ENCODE assay signal across 1 cellular context in the genomic region with DNA sequence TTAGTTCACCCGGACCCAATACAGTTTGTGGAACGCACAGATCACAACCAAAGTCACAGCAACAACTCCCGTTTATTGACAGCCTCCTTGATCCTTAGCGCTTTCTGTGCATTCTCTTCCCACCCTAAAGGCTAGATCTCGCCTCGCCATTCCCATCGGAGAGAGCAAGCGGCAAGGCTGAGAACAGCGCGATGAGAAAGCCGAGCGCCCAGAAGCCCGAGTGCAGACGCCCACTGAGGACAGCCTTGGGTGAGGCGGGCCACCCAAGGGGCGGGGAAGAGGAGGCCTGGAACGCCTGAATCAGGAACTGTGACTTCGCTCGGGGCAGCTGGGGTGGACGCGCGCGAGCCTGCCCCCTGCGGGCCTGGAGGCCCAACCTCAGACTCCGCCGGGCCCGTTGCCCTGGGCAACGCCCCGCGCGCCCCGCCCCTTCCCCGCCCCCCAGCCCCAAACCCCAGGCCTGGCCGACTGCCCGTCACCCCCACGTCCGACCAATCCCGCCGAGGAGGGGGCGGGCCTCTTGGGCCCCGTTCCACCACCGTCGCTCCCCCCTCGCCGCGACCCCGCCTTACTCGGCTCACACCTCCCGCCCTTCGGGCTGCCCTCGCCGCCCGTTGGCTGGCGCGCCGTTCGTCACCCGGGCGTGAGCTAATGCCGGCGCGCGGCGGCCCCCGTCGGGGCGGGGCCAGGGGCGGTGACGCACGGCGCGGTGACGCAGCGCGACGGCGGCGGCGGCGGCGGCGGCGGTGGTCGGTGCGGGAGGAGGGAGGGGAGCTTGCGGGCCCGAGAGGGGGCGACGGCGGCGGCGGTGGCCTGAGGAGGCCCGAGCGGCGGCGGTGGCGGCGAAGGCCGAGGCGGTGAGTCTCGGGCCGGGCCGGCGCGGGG.
TF ChIP-seq lines count a peak whose summit lies in the region.

A gene with protein sequence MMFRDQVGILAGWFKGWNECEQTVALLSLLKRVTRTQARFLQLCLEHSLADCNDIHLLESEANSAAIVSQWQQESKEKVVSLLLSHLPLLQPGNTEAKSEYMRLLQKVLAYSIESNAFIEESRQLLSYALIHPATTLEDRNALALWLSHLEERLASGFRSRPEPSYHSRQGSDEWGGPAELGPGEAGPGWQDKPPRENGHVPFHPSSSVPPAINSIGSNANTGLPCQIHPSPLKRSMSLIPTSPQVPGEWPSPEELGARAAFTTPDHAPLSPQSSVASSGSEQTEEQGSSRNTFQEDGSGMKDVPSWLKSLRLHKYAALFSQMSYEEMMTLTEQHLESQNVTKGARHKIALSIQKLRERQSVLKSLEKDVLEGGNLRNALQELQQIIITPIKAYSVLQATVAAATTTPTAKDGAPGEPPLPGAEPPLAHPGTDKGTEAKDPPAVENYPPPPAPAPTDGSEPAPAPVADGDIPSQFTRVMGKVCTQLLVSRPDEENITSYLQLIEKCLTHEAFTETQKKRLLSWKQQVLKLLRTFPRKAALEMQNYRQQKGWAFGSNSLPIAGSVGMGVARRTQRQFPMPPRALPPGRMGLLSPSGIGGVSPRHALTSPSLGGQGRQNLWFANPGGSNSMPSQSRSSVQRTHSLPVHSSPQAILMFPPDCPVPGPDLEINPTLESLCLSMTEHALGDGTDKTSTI (plus strand): TSS at position 702 of the 885 bp plus-strand sequence. CDS start 14,473 bp downstream, outside the sequence.

TF ChIP-seq in HepG2, 621 proteins besides CTCF, POLR2A, EP300 and RAD21 (continued from another document and continues in another):
- TF ChIP-seq, protein P1, sequence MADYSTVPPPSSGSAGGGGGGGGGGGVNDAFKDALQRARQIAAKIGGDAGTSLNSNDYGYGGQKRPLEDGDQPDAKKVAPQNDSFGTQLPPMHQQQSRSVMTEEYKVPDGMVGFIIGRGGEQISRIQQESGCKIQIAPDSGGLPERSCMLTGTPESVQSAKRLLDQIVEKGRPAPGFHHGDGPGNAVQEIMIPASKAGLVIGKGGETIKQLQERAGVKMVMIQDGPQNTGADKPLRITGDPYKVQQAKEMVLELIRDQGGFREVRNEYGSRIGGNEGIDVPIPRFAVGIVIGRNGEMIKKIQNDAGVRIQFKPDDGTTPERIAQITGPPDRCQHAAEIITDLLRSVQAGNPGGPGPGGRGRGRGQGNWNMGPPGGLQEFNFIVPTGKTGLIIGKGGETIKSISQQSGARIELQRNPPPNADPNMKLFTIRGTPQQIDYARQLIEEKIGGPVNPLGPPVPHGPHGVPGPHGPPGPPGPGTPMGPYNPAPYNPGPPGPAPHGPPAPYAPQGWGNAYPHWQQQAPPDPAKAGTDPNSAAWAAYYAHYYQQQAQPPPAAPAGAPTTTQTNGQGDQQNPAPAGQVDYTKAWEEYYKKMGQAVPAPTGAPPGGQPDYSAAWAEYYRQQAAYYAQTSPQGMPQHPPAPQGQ (CRISPR knock-in tag; IDR thresholded peaks at IDR 0.05; ENCODE audit: borderline replicate concordance), result no peak
- TF ChIP-seq KLF9 (CRISPR knock-in tag; IDR thresholded peaks at IDR 0.05; ENCODE audit: low read depth) (no peak), PLRG1 (conservative IDR thresholded peaks at IDR 0.05) (no peak), ZNF776 (CRISPR knock-in tag; IDR thresholded peaks at IDR 0.05) (no peak), RFX1 (IDR thresholded peaks at IDR 0.05) (peak; percentile 66), SAP130 (CRISPR knock-in tag; IDR thresholded peaks at IDR 0.05; ENCODE audit: low read depth) (peak; percentile 91), MED1 (CRISPR knock-in tag; IDR thresholded peaks at IDR 0.05) (peak; percentile 71), ZNF17 (CRISPR knock-in tag; IDR thresholded peaks at IDR 0.05) (no peak), ZNF33A (CRISPR knock-in tag; IDR thresholded peaks at IDR 0.05; ENCODE audit: borderline replicate concordance) (no peak), ZNF703 (CRISPR knock-in tag; IDR thresholded peaks at IDR 0.05; ENCODE audit: borderline replicate concordance) (no peak), RARA (CRISPR knock-in tag; IDR thresholded peaks at IDR 0.05) (peak; percentile 51; the same call in 1 of the 2 replicates), ZNF496 (CRISPR knock-in tag; IDR thresholded peaks at IDR 0.05; ENCODE audit: insufficient replicate concordance) (no peak), ESRRA (CRISPR knock-in tag; IDR thresholded peaks at IDR 0.05; ENCODE audit: low read depth) (no peak), TSC22D2 (CRISPR knock-in tag; IDR thresholded peaks at IDR 0.05; ENCODE audit: borderline replicate concordance) (peak; percentile 88), MYC (CRISPR knock-in tag; IDR thresholded peaks at IDR 0.05; ENCODE audit: borderline replicate concordance) (peak; percentile 66; the same call in 1 of the 2 replicates), SUZ12 (IDR thresholded peaks at IDR 0.05; ENCODE audit: low read depth, low read length) (no peak), ZNF674 (CRISPR knock-in tag; IDR thresholded peaks at IDR 0.05; ENCODE audit: low read depth) (no peak), DR1 (CRISPR knock-in tag; IDR thresholded peaks at IDR 0.05) (peak; percentile 76; the same call in 1 of the 2 replicates), RFXANK (CRISPR knock-in tag; IDR thresholded peaks at IDR 0.05) (no peak), ZNF260 (CRISPR knock-in tag; IDR thresholded peaks at IDR 0.05; ENCODE audit: borderline replicate concordance, low read depth) (no peak), AGO2 (optimal IDR thresholded peaks at IDR 0.05; ENCODE audit: low read depth, low read length) (no peak), MATR3 (CRISPR knock-in tag; IDR thresholded peaks at IDR 0.05) (no peak), ATF7-NPFF (CRISPR knock-in tag; IDR thresholded peaks at IDR 0.05; ENCODE audit: low read depth) (peak; percentile 37; the same call in 1 of the 2 replicates), AKAP8 (CRISPR knock-in tag; IDR thresholded peaks at IDR 0.05) (no peak), SIX4 (CRISPR knock-in tag; IDR thresholded peaks at IDR 0.05) (no peak), MED13 (CRISPR knock-in tag; IDR thresholded peaks at IDR 0.05) (no peak), NR2F2 (IDR thresholded peaks at IDR 0.05; ENCODE audit: borderline replicate concordance, low read depth) (no peak), ELF3 (CRISPR knock-in tag; IDR thresholded peaks at IDR 0.05) (peak; percentile 75), ZNF430 (CRISPR knock-in tag; IDR thresholded peaks at IDR 0.05) (no peak; the same call in 1 of the 2 replicates), NFKBIZ (CRISPR knock-in tag; IDR thresholded peaks at IDR 0.05) (peak; percentile 90), GATAD2A (CRISPR knock-in tag; IDR thresholded peaks at IDR 0.05) (peak; percentile 55), PHF21A (CRISPR knock-in tag; IDR thresholded peaks at IDR 0.05) (no peak), BCL6 (CRISPR knock-in tag; IDR thresholded peaks at IDR 0.05) (peak; percentile 49; the same call in 1 of the 2 replicates), POLR2G (IDR thresholded peaks at IDR 0.05; ENCODE audit: low read depth, low read length) (peak; percentile 96), ZNF772 (CRISPR knock-in tag; IDR thresholded peaks at IDR 0.05) (peak; percentile 77; the same call in 1 of the 2 replicates), ZFP1 (CRISPR knock-in tag; IDR thresholded peaks at IDR 0.05) (0 out of 2 replicates have a peak, but pooled peaks have one; percentile 80), HOXD1 (CRISPR knock-in tag; IDR thresholded peaks at IDR 0.05) (no peak), TMF1 (CRISPR knock-in tag; IDR thresholded peaks at IDR 0.05; ENCODE audit: low read depth) (no peak), SNRNP70 (IDR thresholded peaks at IDR 0.05; ENCODE audit: low read depth, low read length) (no peak), ZIK1 (CRISPR knock-in tag; IDR thresholded peaks at IDR 0.05; ENCODE audit: borderline replicate concordance, low read depth) (no peak; the same call in 1 of the 2 replicates), ZNF235 (CRISPR knock-in tag; IDR thresholded peaks at IDR 0.05; ENCODE audit: borderline replicate concordance) (peak; percentile 72; the same call in 1 of the 2 replicates), PAWR (CRISPR knock-in tag; IDR thresholded peaks at IDR 0.05; ENCODE audit: borderline replicate concordance) (no peak), U2AF2 (IDR thresholded peaks at IDR 0.05; ENCODE audit: low read depth, low read length) (no peak), ZNF543 (CRISPR knock-in tag; IDR thresholded peaks at IDR 0.05) (peak; percentile 73), ZNF547 (CRISPR knock-in tag; IDR thresholded peaks at IDR 0.05) (no peak), ZNF441 (CRISPR knock-in tag; IDR thresholded peaks at IDR 0.05; ENCODE audit: borderline replicate concordance) (peak; percentile 51; the same call in 1 of the 2 replicates), ZFYVE20 (CRISPR knock-in tag; IDR thresholded peaks at IDR 0.05; ENCODE audit: borderline replicate concordance, low read depth) (no peak)
- TF ChIP-seq, protein P2, sequence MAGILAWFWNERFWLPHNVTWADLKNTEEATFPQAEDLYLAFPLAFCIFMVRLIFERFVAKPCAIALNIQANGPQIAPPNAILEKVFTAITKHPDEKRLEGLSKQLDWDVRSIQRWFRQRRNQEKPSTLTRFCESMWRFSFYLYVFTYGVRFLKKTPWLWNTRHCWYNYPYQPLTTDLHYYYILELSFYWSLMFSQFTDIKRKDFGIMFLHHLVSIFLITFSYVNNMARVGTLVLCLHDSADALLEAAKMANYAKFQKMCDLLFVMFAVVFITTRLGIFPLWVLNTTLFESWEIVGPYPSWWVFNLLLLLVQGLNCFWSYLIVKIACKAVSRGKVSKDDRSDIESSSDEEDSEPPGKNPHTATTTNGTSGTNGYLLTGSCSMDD (CRISPR knock-in tag; IDR thresholded peaks at IDR 0.05), result no peak
- TF ChIP-seq, protein P3, sequence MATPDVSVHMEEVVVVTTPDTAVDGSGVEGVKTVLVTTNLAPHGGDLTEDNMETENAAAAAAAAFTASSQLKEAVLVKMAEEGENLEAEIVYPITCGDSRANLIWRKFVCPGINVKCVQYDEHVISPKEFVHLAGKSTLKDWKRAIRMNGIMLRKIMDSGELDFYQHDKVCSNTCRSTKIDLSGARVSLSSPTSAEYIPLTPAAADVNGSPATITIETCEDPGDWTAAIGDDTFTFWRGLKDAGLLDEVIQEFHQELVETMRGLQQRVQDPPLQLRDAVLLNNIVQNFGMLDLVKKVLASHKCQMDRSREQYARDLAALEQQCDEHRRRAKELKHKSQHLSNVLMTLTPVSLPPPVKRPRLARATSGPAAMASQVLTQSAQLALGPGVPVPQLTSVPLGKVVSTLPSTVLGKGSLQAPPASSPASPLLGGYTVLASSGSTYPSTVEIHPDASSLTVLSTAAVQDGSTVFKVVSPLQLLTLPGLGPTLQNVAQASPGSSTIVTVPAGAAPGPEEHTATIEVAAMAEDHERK (CRISPR knock-in tag; IDR thresholded peaks at IDR 0.05; ENCODE audit: low read depth), result peak; percentile 81
- TF ChIP-seq, protein P4, sequence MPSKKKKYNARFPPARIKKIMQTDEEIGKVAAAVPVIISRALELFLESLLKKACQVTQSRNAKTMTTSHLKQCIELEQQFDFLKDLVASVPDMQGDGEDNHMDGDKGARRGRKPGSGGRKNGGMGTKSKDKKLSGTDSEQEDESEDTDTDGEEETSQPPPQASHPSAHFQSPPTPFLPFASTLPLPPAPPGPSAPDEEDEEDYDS (CRISPR knock-in tag; IDR thresholded peaks at IDR 0.05), result peak; percentile 68
- TF ChIP-seq, protein P5, sequence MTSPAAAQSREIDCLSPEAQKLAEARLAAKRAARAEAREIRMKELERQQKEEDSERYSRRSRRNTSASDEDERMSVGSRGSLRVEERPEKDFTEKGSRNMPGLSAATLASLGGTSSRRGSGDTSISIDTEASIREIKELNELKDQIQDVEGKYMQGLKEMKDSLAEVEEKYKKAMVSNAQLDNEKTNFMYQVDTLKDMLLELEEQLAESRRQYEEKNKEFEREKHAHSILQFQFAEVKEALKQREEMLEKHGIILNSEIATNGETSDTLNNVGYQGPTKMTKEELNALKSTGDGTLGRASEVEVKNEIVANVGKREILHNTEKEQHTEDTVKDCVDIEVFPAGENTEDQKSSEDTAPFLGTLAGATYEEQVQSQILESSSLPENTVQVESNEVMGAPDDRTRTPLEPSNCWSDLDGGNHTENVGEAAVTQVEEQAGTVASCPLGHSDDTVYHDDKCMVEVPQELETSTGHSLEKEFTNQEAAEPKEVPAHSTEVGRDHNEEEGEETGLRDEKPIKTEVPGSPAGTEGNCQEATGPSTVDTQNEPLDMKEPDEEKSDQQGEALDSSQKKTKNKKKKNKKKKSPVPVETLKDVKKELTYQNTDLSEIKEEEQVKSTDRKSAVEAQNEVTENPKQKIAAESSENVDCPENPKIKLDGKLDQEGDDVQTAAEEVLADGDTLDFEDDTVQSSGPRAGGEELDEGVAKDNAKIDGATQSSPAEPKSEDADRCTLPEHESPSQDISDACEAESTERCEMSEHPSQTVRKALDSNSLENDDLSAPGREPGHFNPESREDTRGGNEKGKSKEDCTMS (CRISPR knock-in tag; conservative IDR thresholded peaks at IDR 0.05), result no peak
- TF ChIP-seq, protein P6, sequence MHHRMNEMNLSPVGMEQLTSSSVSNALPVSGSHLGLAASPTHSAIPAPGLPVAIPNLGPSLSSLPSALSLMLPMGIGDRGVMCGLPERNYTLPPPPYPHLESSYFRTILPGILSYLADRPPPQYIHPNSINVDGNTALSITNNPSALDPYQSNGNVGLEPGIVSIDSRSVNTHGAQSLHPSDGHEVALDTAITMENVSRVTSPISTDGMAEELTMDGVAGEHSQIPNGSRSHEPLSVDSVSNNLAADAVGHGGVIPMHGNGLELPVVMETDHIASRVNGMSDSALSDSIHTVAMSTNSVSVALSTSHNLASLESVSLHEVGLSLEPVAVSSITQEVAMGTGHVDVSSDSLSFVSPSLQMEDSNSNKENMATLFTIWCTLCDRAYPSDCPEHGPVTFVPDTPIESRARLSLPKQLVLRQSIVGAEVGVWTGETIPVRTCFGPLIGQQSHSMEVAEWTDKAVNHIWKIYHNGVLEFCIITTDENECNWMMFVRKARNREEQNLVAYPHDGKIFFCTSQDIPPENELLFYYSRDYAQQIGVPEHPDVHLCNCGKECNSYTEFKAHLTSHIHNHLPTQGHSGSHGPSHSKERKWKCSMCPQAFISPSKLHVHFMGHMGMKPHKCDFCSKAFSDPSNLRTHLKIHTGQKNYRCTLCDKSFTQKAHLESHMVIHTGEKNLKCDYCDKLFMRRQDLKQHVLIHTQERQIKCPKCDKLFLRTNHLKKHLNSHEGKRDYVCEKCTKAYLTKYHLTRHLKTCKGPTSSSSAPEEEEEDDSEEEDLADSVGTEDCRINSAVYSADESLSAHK (CRISPR knock-in tag; IDR thresholded peaks at IDR 0.05; ENCODE audit: borderline replicate concordance), result no peak
- TF ChIP-seq, protein P7, sequence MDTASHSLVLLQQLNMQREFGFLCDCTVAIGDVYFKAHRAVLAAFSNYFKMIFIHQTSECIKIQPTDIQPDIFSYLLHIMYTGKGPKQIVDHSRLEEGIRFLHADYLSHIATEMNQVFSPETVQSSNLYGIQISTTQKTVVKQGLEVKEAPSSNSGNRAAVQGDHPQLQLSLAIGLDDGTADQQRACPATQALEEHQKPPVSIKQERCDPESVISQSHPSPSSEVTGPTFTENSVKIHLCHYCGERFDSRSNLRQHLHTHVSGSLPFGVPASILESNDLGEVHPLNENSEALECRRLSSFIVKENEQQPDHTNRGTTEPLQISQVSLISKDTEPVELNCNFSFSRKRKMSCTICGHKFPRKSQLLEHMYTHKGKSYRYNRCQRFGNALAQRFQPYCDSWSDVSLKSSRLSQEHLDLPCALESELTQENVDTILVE (CRISPR knock-in tag; IDR thresholded peaks at IDR 0.05), result peak; percentile 62; the same call in 1 of the 2 replicates
